9 cellular contexts compared by ENCODE assay signal in genomic region chr1:15680614-15681345, GRCh38. TPM values are rescaled to one million over a fixed set of nuclear protein-coding genes. Genes with fewer than 3 reads are reported as not detected.
DNase-seq lines count a peak whose midpoint lies in the region; ATAC-seq, FAIRE-seq and TF ChIP-seq lines count a peak whose summit lies in the region.
"Had no signal": no experiment of that assay in that cellular context is flagged by ENCODE, and none has a peak within 500 bp of the region (broad histone marks: within the 10 kb centered on the region; RNA-seq: fewer than 3 reads in every experiment).

No MANE protein-coding gene starts in this region.

- POLR2A ChIA-PET in CD8-positive, alpha-beta T cell (lab: Charles Lee) = no interaction called here

- no peaks in the 10 kb centered on the region for H3K9me3 ChIP-seq in CD8-positive, alpha-beta T cell (ENCODE audit: low read length)

- intact Hi-C loops in CD8-positive, alpha-beta T cell (cut with DNase I, micrococcal nuclease) = loop anchor here (5.0 to 10.0 kb wide), 2 partner anchors 66 to 78 kb away; partner anchors contain the start of gene DDI2 (in 1 of the 2)

- H3K4me3 ChIP-seq in fibroblast of mammary gland (ENCODE audit: control insufficient read depth, low read depth, low read length) = no peak overlapping the region
- no peak overlapping the region for H3K4me3 ChIP-seq in CD8-positive, alpha-beta T cell (ENCODE audit: low read depth, low read length)

- H3K27ac Mint-ChIP-seq in stimulated activated effector memory CD8-positive, alpha-beta T cell treated with anti-CD3 and anti-CD28 coated beads, Interleukin-12 subunit alpha, Interleukin-12 subunit beta, amount 100 ng/mL, for 72 hours = no peak overlapping the region
- H3K27ac Mint-ChIP-seq in mesothelial cell of epicardium = no peak overlapping the region
- no peak overlapping the region for H3K27ac Mint-ChIP-seq in CD8-positive, alpha-beta T cell

- TF ChIP-seq CTCF in fibroblast of mammary gland (conservative IDR thresholded peaks at IDR 0.05; ENCODE audit: control insufficient read depth, insufficient read depth, low read depth, low read length) (no peak), mesothelial cell of epicardium (IDR thresholded peaks at IDR 0.05; ENCODE audit: unreplicated experiment) (no peak)
- no peak for TF ChIP-seq CTCF in CD8-positive, alpha-beta T cell (IDR thresholded peaks at IDR 0.05)

- H3K36me3 Mint-ChIP-seq in stimulated activated effector memory CD8-positive, alpha-beta T cell treated with anti-CD3 and anti-CD28 coated beads, Interleukin-12 subunit alpha, Interleukin-12 subunit beta, amount 100 ng/mL, for 72 hours = peaks cover 13% of the 10 kb centered on the region
- peaks cover 2% of the 10 kb centered on the region for H3K36me3 Mint-ChIP-seq in mesothelial cell of epicardium
- H3K36me3 Mint-ChIP-seq in CD8-positive, alpha-beta T cell = peaks cover 3% of the 10 kb centered on the region

- CTCF ChIA-PET in CD8-positive, alpha-beta T cell (lab: Charles Lee) = interaction anchor here (1.1 kb wide), 1 partner anchor 61 kb away, joined by 3 read pairs; no protein-coding TSS in a partner anchor

- peaks cover 10% of the 10 kb centered on the region for H3K4me1 ChIP-seq in CD8-positive, alpha-beta T cell (ENCODE audit: insufficient read depth, low read length)

- H3K4me1 Mint-ChIP-seq in stimulated activated effector memory CD8-positive, alpha-beta T cell treated with anti-CD3 and anti-CD28 coated beads, Interleukin-12 subunit alpha, Interleukin-12 subunit beta, amount 100 ng/mL, for 72 hours = peaks cover 34% of the 10 kb centered on the region
- peaks cover 21% of the 10 kb centered on the region for H3K4me1 Mint-ChIP-seq in mesothelial cell of epicardium
- peaks cover 14% of the 10 kb centered on the region for H3K4me1 Mint-ChIP-seq in CD8-positive, alpha-beta T cell (ENCODE audit: low read depth)

- no peak overlapping the region for H3K4me3 Mint-ChIP-seq in stimulated activated effector memory CD8-positive, alpha-beta T cell treated with anti-CD3 and anti-CD28 coated beads, Interleukin-12 subunit alpha, Interleukin-12 subunit beta, amount 100 ng/mL, for 72 hours
- no peak overlapping the region for H3K4me3 Mint-ChIP-seq in mesothelial cell of epicardium
- H3K4me3 Mint-ChIP-seq in CD8-positive, alpha-beta T cell = no peak overlapping the region

- ATAC-seq in stimulated activated effector memory CD8-positive, alpha-beta T cell treated with anti-CD3 and anti-CD28 coated beads, Interleukin-12 subunit alpha, Interleukin-12 subunit beta, amount 100 ng/mL, for 72 hours = peak; percentile 74
- no peak for ATAC-seq in CD8-positive, alpha-beta T cell

- H3K9me3 Mint-ChIP-seq in stimulated activated effector memory CD8-positive, alpha-beta T cell treated with anti-CD3 and anti-CD28 coated beads, Interleukin-12 subunit alpha, Interleukin-12 subunit beta, amount 100 ng/mL, for 72 hours = no peaks in the 10 kb centered on the region
- H3K9me3 Mint-ChIP-seq in mesothelial cell of epicardium = peaks cover 8% of the 10 kb centered on the region
- no peaks in the 10 kb centered on the region for H3K9me3 Mint-ChIP-seq in CD8-positive, alpha-beta T cell

- H3K27me3 ChIP-seq in CD8-positive, alpha-beta T cell (ENCODE audit: insufficient read depth, low read length) = no peaks in the 10 kb centered on the region

- DNase-seq in SIG-M5 treated with dmso at 0.1 percent for 504 hours (lab: John Stamatoyannopoulos, UW; ENCODE audit: unreplicated experiment) = peak; percentile 55
- no peak for DNase-seq in SIG-M5 (lab: John Stamatoyannopoulos, UW)
- peak; percentile 58 for DNase-seq in RCC 7860 (ENCODE audit: low spot score)
- DNase-seq in fibroblast of mammary gland (ENCODE audit: low read depth) = peak; percentile 98
- no peak for DNase-seq in stimulated activated effector memory CD8-positive, alpha-beta T cell treated with anti-CD3 and anti-CD28 coated beads, Interleukin-12 subunit alpha, Interleukin-12 subunit beta, amount 100 ng/mL, for 72 hours (ENCODE audit: low spot score in 2 of 2)
- DNase-seq in mesothelial cell of epicardium (ENCODE audit: low spot score in 2 of 2, unreplicated experiment in 2 of 2) = no peak
- no peak for DNase-seq in NCI-H1105 treated with DMSO at 0.1 percent for 48 hours (lab: John Stamatoyannopoulos, UW)
- DNase-seq in CD8-positive, alpha-beta T cell = no peak

- no peak overlapping the region for H3K27ac ChIP-seq in CD8-positive, alpha-beta T cell (ENCODE audit: low read depth, low read length)

- peak; percentile 71 for FAIRE-seq in RCC 7860 (lab: Jason Lieb, UNC)
- FAIRE-seq: A204.1 had no signal

- H3K27me3 Mint-ChIP-seq in mesothelial cell of epicardium (ENCODE audit: low read depth) = no peaks in the 10 kb centered on the region
- no peaks in the 10 kb centered on the region for H3K27me3 Mint-ChIP-seq in CD8-positive, alpha-beta T cell (ENCODE audit: low read depth)

- H3K36me3 ChIP-seq in CD8-positive, alpha-beta T cell (ENCODE audit: insufficient read depth, low read length) = no peaks in the 10 kb centered on the region

RNA-seq across cellular contexts. Expression of gene PLEKHM2, which starts 3.3 kb away (rescaled TPM):
- total RNA-seq in mesothelial cell of epicardium = 59.9 to 63.0 TPM (median 60.6 TPM) in 3 replicates
- 100 to 1,000 TPM in 1 of 2 experiments, 10 to 100 TPM in 1; 96.5 to 115 TPM for total RNA-seq in CD8-positive, alpha-beta T cell

RNA-seq across cellular contexts. Expression of gene SLC25A34, which starts 55.3 kb away (rescaled TPM):
- 6.1 to 7.0 TPM (median 6.6 TPM) in 3 replicates for total RNA-seq in mesothelial cell of epicardium
- total RNA-seq in CD8-positive, alpha-beta T cell = 1 to 10 TPM; 1.4 to 2.2 TPM

Comparison
In these comparisons a context has a peak if more than half of its experiments do, and no peak if none do; other contexts are left out.
1. DNase-seq: peak in SIG-M5 treated with dmso at 0.1 percent for 504 hours (single experiment), RCC 7860 (single experiment) and fibroblast of mammary gland (single experiment); none in SIG-M5 (single experiment), stimulated activated effector memory CD8-positive, alpha-beta T cell treated with anti-CD3 and anti-CD28 coated beads, Interleukin-12 subunit alpha, Interleukin-12 subunit beta, amount 100 ng/mL, for 72 hours (0 of 2), mesothelial cell of epicardium (0 of 2), NCI-H1105 treated with DMSO at 0.1 percent for 48 hours (single experiment) and CD8-positive, alpha-beta T cell (0 of 7).